ENCODE assay signal across 29 cellular contexts in the genomic region with DNA sequence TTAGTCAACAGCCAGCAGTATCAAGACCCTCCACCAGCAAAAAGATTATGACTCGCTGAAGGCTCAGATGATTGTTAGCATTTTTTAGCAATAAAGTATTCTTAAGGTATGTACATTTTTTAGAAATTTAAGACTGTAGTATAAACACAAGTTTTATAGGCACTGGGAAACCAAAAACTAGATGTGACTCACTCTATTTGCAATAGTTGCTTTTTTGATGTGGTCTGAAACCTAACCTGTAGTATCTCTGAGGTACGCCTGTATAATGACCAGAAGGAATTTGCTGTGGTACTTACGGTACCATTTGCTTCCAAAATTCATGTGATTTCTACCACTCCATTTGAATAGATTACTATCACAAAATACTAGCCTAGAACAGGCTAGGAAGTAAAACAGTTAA.
DNase-seq lines count a peak whose midpoint lies in the region; FAIRE-seq and TF ChIP-seq lines count a peak whose summit lies in the region.
"Had no signal": no experiment of that assay in that cellular context is flagged by ENCODE, and none has a peak within 500 bp of the region (broad histone marks: within the 10 kb centered on the region; RNA-seq: fewer than 3 reads in every experiment).

No MANE protein-coding gene starts in this region.

- H3K79me2 ChIP-seq in astrocyte (ENCODE audit: insufficient read depth, low read length) = no peaks in the 10 kb centered on the region

- H3K4me1 ChIP-seq in breast epithelium (no peaks in the 10 kb centered on the region), astrocyte (ENCODE audit: insufficient read depth, low read length) (peaks cover 20% of the 10 kb centered on the region), skeletal muscle satellite cell (ENCODE audit: control insufficient read depth, insufficient read depth, low read length) (peaks cover 62% of the 10 kb centered on the region), uterus (no peaks in the 10 kb centered on the region)
- H3K4me1 ChIP-seq: foreskin keratinocyte had no signal

- POLR2A ChIA-PET in MCF 10A (lab: Yijun Ruan, JAX) = no interaction called here

- BruUV-seq in MCF 10A (replicated peaks; lab: Mats Ljungman, UMichigan) = no TSS peak

- H3K36me3 ChIP-seq in breast epithelium (peaks cover 4% of the 10 kb centered on the region), astrocyte (ENCODE audit: insufficient read depth, low read length) (peaks cover 25% of the 10 kb centered on the region), skeletal muscle satellite cell (ENCODE audit: insufficient read depth, low read length) (peaks cover 60% of the 10 kb centered on the region), uterus (no peaks in the 10 kb centered on the region), H7 (replicated peaks; ENCODE audit: control insufficient read depth, insufficient read depth, low read length) (peaks cover 4% of the 10 kb centered on the region; the same call in 1 of the 2 replicates)
- H3K36me3 ChIP-seq: ovary had no signal

- H3K27ac ChIP-seq in breast epithelium (no peak overlapping the region), astrocyte (ENCODE audit: low read depth, low read length) (no peak overlapping the region), uterus (no peak overlapping the region)
- H3K27ac ChIP-seq: adrenal gland, coronary artery, foreskin keratinocyte, ovary, transverse colon had no signal

- H3K4me3 Mint-ChIP-seq in MCF 10A (ENCODE audit: unreplicated experiment) = no peak overlapping the region
- no peak overlapping the region for H3K4me3 Mint-ChIP-seq in astrocyte (ENCODE audit: unreplicated experiment)
- H3K4me3 Mint-ChIP-seq: activated CD8-positive, alpha-beta T cell treated with anti-CD3 and anti-CD28 coated beads for 36 hours; effector memory CD8-positive, alpha-beta T cell; nephron; T-helper 17 cell had no signal

- H3K4me2 ChIP-seq in astrocyte (ENCODE audit: low read length) (peak overlapping the region; percentile 27), skeletal muscle satellite cell (ENCODE audit: low read length) (peak overlapping the region; percentile 13)

- CTCF ChIA-PET in MCF 10A (lab: Yijun Ruan, JAX) = interaction anchor here (0.5 kb wide), 1 partner anchor 60 kb away, joined by 3 read pairs; no protein-coding TSS in a partner anchor

- intact Hi-C loops in MCF 10A (cut with micrococcal nuclease) (no loop called here), breast epithelium (cut with DNase I; ENCODE audit: low total_unique reads) (no loop called here), uterus (cut with DNase I; ENCODE audit: low total_unique reads) (no loop called here)

- no peak overlapping the region for H3K27ac Mint-ChIP-seq in MCF 10A (ENCODE audit: low read depth, unreplicated experiment)
- no peak overlapping the region for H3K27ac Mint-ChIP-seq in astrocyte (ENCODE audit: unreplicated experiment)
- H3K27ac Mint-ChIP-seq: activated CD8-positive, alpha-beta T cell treated with anti-CD3 and anti-CD28 coated beads for 36 hours; effector memory CD8-positive, alpha-beta T cell; nephron; T-helper 17 cell had no signal

- H3K4me3 ChIP-seq in breast epithelium = no peak overlapping the region
- H3K4me3 ChIP-seq in astrocyte (ENCODE audit: insufficient read depth, low read depth, low read length) = no peak overlapping the region
- H3K4me3 ChIP-seq in skeletal muscle satellite cell (ENCODE audit: low read length) = no peak overlapping the region
- H3K4me3 ChIP-seq in uterus = no peak overlapping the region
- no peak overlapping the region for H3K4me3 ChIP-seq in H7 (ENCODE audit: insufficient read depth, low read depth, low read length)
- H3K4me3 ChIP-seq: adrenal gland, coronary artery, lung, ovary, transverse colon had no signal

- H3K9me3 Mint-ChIP-seq in MCF 10A (ENCODE audit: unreplicated experiment) (no peaks in the 10 kb centered on the region), astrocyte (ENCODE audit: unreplicated experiment) (no peaks in the 10 kb centered on the region)
- H3K9me3 Mint-ChIP-seq: activated CD8-positive, alpha-beta T cell treated with anti-CD3 and anti-CD28 coated beads for 36 hours; effector memory CD8-positive, alpha-beta T cell; nephron had no signal

- TF ChIP-seq CTCF in MCF 10A (IDR thresholded peaks at IDR 0.05; ENCODE audit: unreplicated experiment) (no peak), breast epithelium (IDR thresholded peaks at IDR 0.05) (no peak), astrocyte (IDR thresholded peaks at IDR 0.05; ENCODE audit: insufficient read depth, low read depth, low read length) (no peak), uterus (IDR thresholded peaks at IDR 0.05) (no peak)

- no peak for TF ChIP-seq POLR2A in breast epithelium (IDR thresholded peaks at IDR 0.05)
- TF ChIP-seq POLR2A in uterus (IDR thresholded peaks at IDR 0.05) = no peak

- H3K4me1 Mint-ChIP-seq in MCF 10A (ENCODE audit: insufficient read depth, unreplicated experiment) = no peaks in the 10 kb centered on the region
- H3K4me1 Mint-ChIP-seq in astrocyte (ENCODE audit: low read depth, unreplicated experiment) = peaks cover 11% of the 10 kb centered on the region
- H3K4me1 Mint-ChIP-seq: T-helper 17 cell had no signal

- H4K20me1 ChIP-seq in astrocyte (ENCODE audit: insufficient read depth, low read length) = no peaks in the 10 kb centered on the region

- H2AFZ ChIP-seq in astrocyte (ENCODE audit: low read depth, low read length) = no peak overlapping the region

- H3K9ac ChIP-seq in astrocyte (ENCODE audit: low read length) = no peak overlapping the region
- peak overlapping the region; percentile 54 for H3K9ac ChIP-seq in skeletal muscle satellite cell (ENCODE audit: low read depth, low read length)

- no peak for FAIRE-seq in astrocyte (lab: Jason Lieb, UNC)
- FAIRE-seq: GM18507, RCC 7860 had no signal

- no peaks in the 10 kb centered on the region for H3K27me3 ChIP-seq in breast epithelium
- no peaks in the 10 kb centered on the region for H3K27me3 ChIP-seq in astrocyte (ENCODE audit: insufficient read depth, low read length)
- no peaks in the 10 kb centered on the region for H3K27me3 ChIP-seq in skeletal muscle satellite cell (ENCODE audit: control insufficient read depth, insufficient read depth, low read length)
- no peaks in the 10 kb centered on the region for H3K27me3 ChIP-seq in uterus
- H3K27me3 ChIP-seq in H7 (ENCODE audit: control insufficient read depth, insufficient read depth, low read length) = no peaks in the 10 kb centered on the region
- H3K27me3 ChIP-seq: adrenal gland, foreskin keratinocyte, ovary, transverse colon had no signal

- DNase-seq in MCF 10A (ENCODE audit: unreplicated experiment) (peak; percentile 8), breast epithelium (ENCODE audit: low spot score in 2 of 2) (no peak), HT1080 (ENCODE audit: low read depth) (peak; percentile 59), astrocyte (ENCODE audit: low read depth) (peak; percentile 74), GM19238 (ENCODE audit: insufficient read length, low spot score) (no peak), uterus (no peak), H7 (no peak)
- DNase-seq: activated CD8-positive, alpha-beta T cell treated with anti-CD3 and anti-CD28 coated beads for 36 hours; activated gamma-delta T cell; adrenal gland; C1 segment of cervical spinal cord; Caco-2; DMS79; effector memory CD8-positive, alpha-beta T cell; erythroblast; NCI-H1105; NCI-H187 treated with DMSO at 0.1 percent for 48 hours; NCI-H526; ovary; retina; T-helper 17 cell; transverse colon had no signal

- no peaks in the 10 kb centered on the region for H3K9me3 ChIP-seq in breast epithelium
- H3K9me3 ChIP-seq in astrocyte (ENCODE audit: insufficient read depth, low read depth, low read length) = no peaks in the 10 kb centered on the region
- H3K9me3 ChIP-seq in skeletal muscle satellite cell (replicated peaks; ENCODE audit: low read length) = no peaks in the 10 kb centered on the region
- no peaks in the 10 kb centered on the region for H3K9me3 ChIP-seq in uterus
- H3K9me3 ChIP-seq: adrenal gland, Caco-2, ovary, transverse colon had no signal

- peaks cover 70% of the 10 kb centered on the region for H3K36me3 Mint-ChIP-seq in MCF 10A (ENCODE audit: insufficient read depth, unreplicated experiment)
- peaks cover 20% of the 10 kb centered on the region for H3K36me3 Mint-ChIP-seq in astrocyte (ENCODE audit: low read depth, unreplicated experiment)

- H3K27me3 Mint-ChIP-seq in MCF 10A (ENCODE audit: insufficient read depth, unreplicated experiment) (no peaks in the 10 kb centered on the region), astrocyte (ENCODE audit: low read depth, unreplicated experiment) (no peaks in the 10 kb centered on the region)
- H3K27me3 Mint-ChIP-seq: activated CD8-positive, alpha-beta T cell treated with anti-CD3 and anti-CD28 coated beads for 36 hours; effector memory CD8-positive, alpha-beta T cell; T-helper 17 cell had no signal

Comparison
In these comparisons a context has a peak if more than half of its experiments do, and no peak if none do; other contexts are left out.
1. DNase-seq: peak in MCF 10A (single experiment), HT1080 (single experiment) and astrocyte (single experiment); none in breast epithelium (0 of 2), GM19238 (single experiment), uterus (0 of 2) and H7 (single experiment).